Comparison of ENCODE assay signal across 8 cellular contexts in the genomic region with DNA sequence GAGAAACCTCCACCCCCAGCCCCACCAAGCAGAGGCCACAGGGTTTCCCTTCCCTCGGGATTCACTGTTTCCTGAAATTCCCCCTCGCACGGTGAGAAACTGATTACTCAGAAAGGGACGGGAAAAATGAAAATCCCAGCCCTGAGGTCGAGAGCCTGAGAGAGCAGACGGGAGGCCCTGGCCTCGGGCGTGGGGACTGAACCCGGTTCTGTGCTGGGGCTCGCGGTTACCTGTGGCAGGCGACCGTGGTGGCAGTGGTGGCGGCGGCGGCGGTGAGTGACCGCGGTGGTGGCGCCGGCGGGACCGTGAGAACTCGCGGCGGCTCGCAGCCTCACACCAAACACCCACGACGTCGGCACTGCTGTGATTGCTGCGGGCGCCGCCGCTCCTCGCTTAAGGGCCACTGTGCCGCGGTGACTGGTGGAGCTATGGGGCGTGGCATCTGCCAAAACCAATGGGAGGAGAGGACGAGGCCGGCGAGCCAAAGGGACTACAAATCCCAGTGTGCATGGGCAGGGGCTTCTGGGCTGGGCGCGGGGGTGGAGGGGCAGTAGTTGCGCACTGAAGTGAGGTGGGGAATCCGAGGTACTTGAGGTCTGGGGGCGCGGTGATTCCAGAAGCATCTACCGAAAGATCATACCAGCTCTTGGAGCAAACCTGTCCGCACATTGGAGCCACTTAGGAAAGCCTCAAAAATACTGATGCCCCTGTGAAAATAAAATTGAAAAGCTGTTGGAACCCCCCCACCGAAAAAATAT. TPM values are rescaled to one million over a fixed set of nuclear protein-coding genes. Genes with fewer than 3 reads are reported as not detected.
DNase-seq lines count a peak whose midpoint lies in the region; ATAC-seq and TF ChIP-seq lines count a peak whose summit lies in the region.

LGMN (minus strand) TSS at position 369 of the 758 bp plus-strand sequence. CDS start 15,841 bp downstream, outside the sequence.

- H3K4me1 ChIP-seq in BLaER1: peaks cover 70% of the 10 kb centered on the region

- peak within 1 kb of the TSS; percentile 76 for H3K4me3 ChIP-seq in BLaER1

- H3K4me2 ChIP-seq in BLaER1: peak within 1 kb of the TSS; percentile 98

- peaks cover 21% of the 10 kb centered on the region for H3K9me3 ChIP-seq in BLaER1

- DNase-seq in NOMO-1 (lab: John Stamatoyannopoulos, UW; ENCODE audit: unreplicated experiment in 2 of 2) (peak; percentile 44 to 57), erythroblast (lab: John Stamatoyannopoulos, UW) (peak; percentile 23 to 25), mucosa of gallbladder (ENCODE audit: low spot score) (peak; percentile 95)
- DNase-seq in activated T-cell treated with anti-CD3 and anti-CD28 coated beads, Interleukin-2, amount 50 U/mL, for 48 hours: peak; percentile 84 to 88
- DNase-seq in stimulated activated CD8-positive, alpha-beta memory T cell treated with anti-CD3 and anti-CD28 coated beads, Interleukin-4, amount 100 ng/mL, for 1 hour (ENCODE audit: low read depth in 2 of 2, low spot score in 1 of 2): peak; percentile 52 to 63

- no peaks in the 10 kb centered on the region for H4K20me1 ChIP-seq in BLaER1

- no peak for TF ChIP-seq POLR2A in erythroblast (IDR thresholded peaks at IDR 0.05; ENCODE audit: low read length)

- no peak within 1 kb of the TSS for H3K27ac ChIP-seq in BLaER1

- peak within 1 kb of the TSS; percentile 71 for H3K9ac ChIP-seq in BLaER1

- H3K36me3 ChIP-seq in BLaER1: no peaks in the 10 kb centered on the region

- ATAC-seq in GM19324 (IDR thresholded peaks at IDR 0.05; ENCODE audit: low FRiP score, unreplicated experiment) (peak; percentile 66), HG03469 (IDR thresholded peaks at IDR 0.05; ENCODE audit: unreplicated experiment) (peak; percentile 51)

- peaks cover 8% of the 10 kb centered on the region for H3K27me3 ChIP-seq in BLaER1

RNA-seq across cellular contexts. Expression of gene LGMN, which starts in this region (rescaled TPM):
- total RNA-seq in mucosa of gallbladder: 158 TPM

Comparison
In these comparisons a context has a peak if more than half of its experiments do, and no peak if none do; other contexts are left out.
1. DNase-seq: peak in every context shown above with its lines; median percentile 95 in mucosa of gallbladder; 86 in activated T-cell treated with anti-CD3 and anti-CD28 coated beads, Interleukin-2, amount 50 U/mL, for 48 hours; 58 in stimulated activated CD8-positive, alpha-beta memory T cell treated with anti-CD3 and anti-CD28 coated beads, Interleukin-4, amount 100 ng/mL, for 1 hour; 50 in NOMO-1; 24 in erythroblast.